14 cellular contexts compared by ENCODE assay signal in genomic region chr20:23227274-23227673, GRCh38.
"Had no signal": no experiment of that assay in that cellular context is flagged by ENCODE, and none has a peak within 500 bp of the region (broad histone marks: within the 10 kb centered on the region; RNA-seq: fewer than 3 reads in every experiment).

No MANE protein-coding gene starts in this region.

- ATAC-seq: esophagus mucosa; gastrocnemius medialis; heart right ventricle; left lobe of liver; naive thymus-derived CD4-positive, alpha-beta T cell; psoas muscle; right lobe of liver; stimulated activated memory B cell treated with anti-CD40 and anti-IgM and Interleukin-4, amounts not matched to agents 10 μg/mL and 1 μg/mL and 100 μg/mL, for 72 hours had no signal

- H3K4me1 ChIP-seq: gastrocnemius medialis, psoas muscle, right lobe of liver had no signal

- H3K27me3 ChIP-seq: gastrocnemius medialis, right lobe of liver had no signal

- H3K4me1 Mint-ChIP-seq: stimulated activated memory B cell treated with anti-CD40 and anti-IgM and Interleukin-4, amounts not matched to agents 10 μg/mL and 1 μg/mL and 100 μg/mL, for 72 hours had no signal

- H3K9me3 ChIP-seq: gastrocnemius medialis, neutrophil, psoas muscle, right lobe of liver had no signal

- H3K27me3 Mint-ChIP-seq: stimulated activated memory B cell treated with anti-CD40 and anti-IgM and Interleukin-4, amounts not matched to agents 10 μg/mL and 1 μg/mL and 100 μg/mL, for 72 hours had no signal

- H3K27ac Mint-ChIP-seq: naive thymus-derived CD4-positive, alpha-beta T cell; stimulated activated memory B cell treated with anti-CD40 and anti-IgM and Interleukin-4, amounts not matched to agents 10 μg/mL and 1 μg/mL and 100 μg/mL, for 72 hours; stimulated activated naive CD8-positive, alpha-beta T cell treated with anti-CD3 and anti-CD28 coated beads, Interleukin-15, Interleukin-2, amounts not matched to agents 100 ng/mL and 50 ng/mL, for 24 hours had no signal

- H3K27ac ChIP-seq: gastrocnemius medialis, heart right ventricle, neutrophil, psoas muscle, right lobe of liver had no signal

- H3K36me3 Mint-ChIP-seq: stimulated activated memory B cell treated with anti-CD40 and anti-IgM and Interleukin-4, amounts not matched to agents 10 μg/mL and 1 μg/mL and 100 μg/mL, for 72 hours had no signal

- H3K36me3 ChIP-seq: gastrocnemius medialis, heart right ventricle, neutrophil, right lobe of liver had no signal

- H3K4me3 Mint-ChIP-seq: naive thymus-derived CD4-positive, alpha-beta T cell; stimulated activated memory B cell treated with anti-CD40 and anti-IgM and Interleukin-4, amounts not matched to agents 10 μg/mL and 1 μg/mL and 100 μg/mL, for 72 hours; stimulated activated naive CD8-positive, alpha-beta T cell treated with anti-CD3 and anti-CD28 coated beads, Interleukin-15, Interleukin-2, amounts not matched to agents 100 ng/mL and 50 ng/mL, for 24 hours had no signal

- DNase-seq: effector memory CD4-positive, alpha-beta T cell; gastrocnemius medialis; heart right ventricle; midbrain; naive thymus-derived CD4-positive, alpha-beta T cell; psoas muscle; retina; stimulated activated CD4-positive, alpha-beta T cell treated with anti-CD3 and anti-CD28 coated beads, Interleukin-4, amount 100 ng/mL, for 1 hour had no signal

- H3K4me3 ChIP-seq: gastrocnemius medialis, heart right ventricle, psoas muscle, right lobe of liver had no signal
